ENCODE assay signal across 8 cellular contexts in the genomic region with DNA sequence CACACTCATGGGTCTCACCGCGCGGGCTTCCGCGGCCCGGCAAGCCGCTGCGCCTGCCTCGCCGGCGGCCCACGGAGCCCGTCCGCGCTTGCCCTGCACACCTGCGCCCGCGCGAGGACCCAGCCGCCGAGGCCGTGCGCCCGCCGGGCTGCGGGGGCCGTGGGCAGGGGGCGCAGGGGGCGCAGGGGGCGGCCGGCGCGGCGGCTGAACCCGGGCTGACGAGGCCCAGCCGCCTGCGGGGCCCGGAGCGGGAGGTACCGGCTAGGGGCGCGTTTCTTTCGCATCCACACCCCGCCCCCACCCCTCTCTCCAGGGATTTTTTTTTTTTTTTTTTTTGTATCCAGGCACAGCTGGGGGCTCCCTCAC. TPM values are rescaled to one million over a fixed set of nuclear protein-coding genes. Genes with fewer than 3 reads are reported as not detected.
A peak's percentile ranks its signal among the peaks of the same experiment; 100 is the strongest.
DNase-seq lines count a peak whose midpoint lies in the region; ATAC-seq and TF ChIP-seq lines count a peak whose summit lies in the region.

No MANE protein-coding gene starts in this region.

- no TSS peak for BruUV-seq in MCF 10A (replicated peaks; lab: Mats Ljungman, UMichigan)

- POLR2A ChIA-PET in MCF 10A (lab: Yijun Ruan, JAX), result no interaction called here

- 1% methylated on average over 45 of the region's 45 CpGs for WGBS in right cardiac atrium
- WGBS in aorta, 2 donors, result 0 to 1% methylated on average over 31 to 45 of the region's 45 CpGs

- H3K27me3 Mint-ChIP-seq in MCF 10A (ENCODE audit: insufficient read depth, unreplicated experiment), result peaks cover 11% of the 10 kb centered on the region

- DNase-seq in right cardiac atrium, result no peak
- DNase-seq in left ventricle myocardium superior, result no peak
- no peak for DNase-seq in MCF 10A (ENCODE audit: unreplicated experiment)
- no peak for DNase-seq in aorta
- no peak for DNase-seq in NCI-H146 treated with DMSO at 0.1 percent for 48 hours (lab: John Stamatoyannopoulos, UW; ENCODE audit: unreplicated experiment)
- no peak for DNase-seq in NCI-H1417 treated with DMSO at 0.1 percent for 48 hours (lab: John Stamatoyannopoulos, UW)

- H3K36me3 ChIP-seq in muscle layer of colon (ENCODE audit: insufficient read depth, low read length) (no peaks in the 10 kb centered on the region), aorta (ENCODE audit: control insufficient read depth in 1 of 2, insufficient read depth in 2 of 2, low read length in 1 of 2) (no peaks in the 10 kb centered on the region)

- no peaks in the 10 kb centered on the region for H3K9me3 Mint-ChIP-seq in MCF 10A (ENCODE audit: unreplicated experiment)

- H3K27ac ChIP-seq in right cardiac atrium (ENCODE audit: low read length), result no peak overlapping the region
- H3K27ac ChIP-seq in muscle layer of colon (ENCODE audit: low read depth, low read length), result no peak overlapping the region
- no peak overlapping the region for H3K27ac ChIP-seq in aorta (ENCODE audit: low read depth in 1 of 2, low read length in 2 of 2)

- H3K4me1 ChIP-seq in right cardiac atrium (ENCODE audit: control insufficient read depth, insufficient read depth, low read length), result peaks cover 2% of the 10 kb centered on the region
- peaks cover 38% of the 10 kb centered on the region for H3K4me1 ChIP-seq in muscle layer of colon (ENCODE audit: insufficient read depth, low read length)
- H3K4me1 ChIP-seq in aorta (ENCODE audit: control insufficient read depth in 1 of 2, insufficient read depth in 2 of 2, low read length in 2 of 2), result no peaks in the 10 kb centered on the region

- intact Hi-C loops in right cardiac atrium (cut with DNase I), result loop anchor here in 2 of 4 donors (10.0 kb wide), 2 partner anchors 376 to 406 kb away; no protein-coding TSS in a partner anchor
- intact Hi-C loops in left ventricle myocardium superior (cut with micrococcal nuclease), result loop anchor here (10.0 kb wide), 1 partner anchor 376 kb away; no protein-coding TSS in a partner anchor
- intact Hi-C loops in MCF 10A (cut with micrococcal nuclease), result no loop called here
- intact Hi-C loops in aorta (cut with DNase I), result loop anchor here in 1 of 2 donors (5.0 kb wide), 1 partner anchor 179 kb away; a partner anchor contains a TSS

- H3K9me3 ChIP-seq in right cardiac atrium (ENCODE audit: control insufficient read depth, low read length) (no peaks in the 10 kb centered on the region), muscle layer of colon (ENCODE audit: low read length) (no peaks in the 10 kb centered on the region), aorta (ENCODE audit: control insufficient read depth, low read length) (no peaks in the 10 kb centered on the region)

- H3K9ac ChIP-seq in muscle layer of colon (ENCODE audit: low read length), result no peak overlapping the region

- H3K36me3 Mint-ChIP-seq in MCF 10A (ENCODE audit: insufficient read depth, unreplicated experiment), result no peaks in the 10 kb centered on the region

- H3K4me3 Mint-ChIP-seq in MCF 10A (ENCODE audit: unreplicated experiment), result peak overlapping the region; percentile 62

- H3K4me3 ChIP-seq in right cardiac atrium (ENCODE audit: low read length) (peak overlapping the region; percentile 81), muscle layer of colon (ENCODE audit: low read depth in 1 of 2, low read length in 2 of 2) (peak overlapping the region; percentile 77 to 88), aorta (ENCODE audit: low read length in 2 of 2) (peak overlapping the region; percentile 43 to 66)

- CTCF ChIA-PET in MCF 10A (lab: Yijun Ruan, JAX), result interaction anchor here (0.6 to 0.9 kb wide), 2 partner anchors 46 to 374 kb away, joined by 3 read pairs; no protein-coding TSS in a partner anchor

- no peak for ATAC-seq in right cardiac atrium
- no peak for ATAC-seq in left ventricle myocardium superior
- ATAC-seq in aorta (ENCODE audit: low FRiP score), result no peak
- no peak for ATAC-seq in HG02884 (IDR thresholded peaks at IDR 0.05; ENCODE audit: unreplicated experiment)

- H3K27me3 ChIP-seq in right cardiac atrium (ENCODE audit: control insufficient read depth, insufficient read depth), result no peaks in the 10 kb centered on the region
- H3K27me3 ChIP-seq in muscle layer of colon (ENCODE audit: control insufficient read depth in 1 of 2, insufficient read depth in 2 of 2, low read length in 2 of 2), result peaks cover 44 to 86% of the 10 kb centered on the region in 2 donors
- no peaks in the 10 kb centered on the region for H3K27me3 ChIP-seq in aorta (ENCODE audit: control insufficient read depth in 1 of 2, insufficient read depth in 2 of 2, low read length in 1 of 2)

- H3K27ac Mint-ChIP-seq in MCF 10A (ENCODE audit: low read depth, unreplicated experiment), result no peak overlapping the region

- no peak for TF ChIP-seq CTCF in MCF 10A (IDR thresholded peaks at IDR 0.05; ENCODE audit: unreplicated experiment)

- H3K4me1 Mint-ChIP-seq in MCF 10A (ENCODE audit: insufficient read depth, unreplicated experiment), result peaks cover 21% of the 10 kb centered on the region

RNA-seq across cellular contexts. Expression of a gene that starts 43.8 kb away (rescaled TPM):
- total RNA-seq in right cardiac atrium (10 to 100 TPM; 42.2 to 55.3 (median 52.1) TPM), left ventricle myocardium superior (36.6 TPM), MCF 10A (2022) (35.5 and 71.8 TPM in 2 replicates), aorta (10 to 100 TPM; 45.0 to 68.3 TPM)
- polyA plus RNA-seq in right cardiac atrium (27.0 TPM), aorta (10 to 100 TPM; 17.8 to 18.5 TPM)

RNA-seq across cellular contexts. Expression of a gene that starts 47.5 kb away (rescaled TPM):
- total RNA-seq in right cardiac atrium (not detected), left ventricle myocardium superior (not detected), MCF 10A (2022) (not detected in 2 replicates), aorta (not detected)
- polyA plus RNA-seq in right cardiac atrium (not detected), aorta (not detected)
